In the genomic region with DNA sequence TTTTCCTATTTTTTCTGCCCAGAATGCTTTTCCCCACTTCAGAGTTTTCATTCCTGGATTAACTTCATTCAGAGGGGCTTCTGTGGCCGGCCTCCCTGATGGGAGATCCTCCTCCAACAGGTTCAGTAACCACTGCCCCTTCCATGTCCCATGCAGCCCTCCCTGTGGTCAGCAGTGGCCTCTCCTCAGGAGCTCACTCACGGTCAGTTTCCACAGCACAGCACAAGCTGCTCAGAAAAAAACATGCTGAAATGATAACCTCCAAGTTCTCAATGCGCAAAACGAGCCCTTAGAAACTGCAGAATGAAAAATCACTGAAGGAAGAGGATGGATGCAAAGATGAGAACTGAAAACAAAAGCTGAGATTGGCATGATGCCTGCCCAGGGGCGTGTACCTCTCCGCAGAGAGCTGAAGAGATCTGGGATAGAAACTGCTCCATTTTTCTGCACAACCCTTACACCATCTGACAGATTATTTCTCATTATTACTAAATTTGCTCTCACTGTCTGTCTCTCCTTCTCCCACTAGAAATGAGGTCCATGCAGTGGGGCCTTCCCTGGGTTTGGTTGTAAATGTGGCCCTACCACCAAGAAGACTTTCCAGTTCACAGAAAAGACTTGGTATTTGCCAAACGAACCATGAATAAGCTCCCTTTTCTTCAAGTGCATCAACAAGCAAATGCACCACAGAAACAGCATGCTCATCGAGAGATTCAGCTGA, we compare ENCODE assay signal across 15 cellular contexts.
"Had no signal": no experiment of that assay in that cellular context is flagged by ENCODE, and none has a peak within 500 bp of the region (broad histone marks: within the 10 kb centered on the region; RNA-seq: fewer than 3 reads in every experiment).

No MANE protein-coding gene starts in this region.

- H3K36me3 ChIP-seq: colonic mucosa, heart right ventricle, spleen, upper lobe of right lung had no signal

- DNase-seq: activated CD4-positive, alpha-beta T cell treated with anti-CD3 and anti-CD28 coated beads for 1 hour; activated CD4-positive, alpha-beta T cell treated with anti-CD3 and anti-CD28 coated beads, Interleukin-2, amount 50 U/mL, for 1 hour; activated naive CD4-positive, alpha-beta T cell treated with Interleukin-2 at 50 U/mL for 16 hours; activated naive CD8-positive, alpha-beta T cell treated with anti-CD3 and anti-CD28 coated beads for 36 hours; activated T-cell treated with anti-CD3 and anti-CD28 coated beads, Interleukin-2, amount 50 U/mL, for 48 hours; colonic mucosa; heart right ventricle; left colon; mesenchymal stem cell; spleen; stimulated activated CD4-positive, alpha-beta T cell treated with anti-CD3 and anti-CD28 coated beads, Interleukin-4, amount 100 ng/mL, for 24 hours; stimulated activated naive CD4-positive, alpha-beta T cell treated with Interleukin-2 at 50 U/mL for 16 hours; T-helper 9 cell; upper lobe of right lung had no signal

- ATAC-seq: heart right ventricle, left colon had no signal

- H3K27ac ChIP-seq: colonic mucosa, epithelial cell of prostate, heart right ventricle, spleen, upper lobe of right lung had no signal

- H3K27me3 ChIP-seq: colonic mucosa, spleen, upper lobe of right lung had no signal

- H3K4me1 ChIP-seq: colonic mucosa, heart right ventricle, spleen, upper lobe of right lung had no signal

- H3K9me3 ChIP-seq: colonic mucosa, upper lobe of right lung had no signal

- H3K4me3 ChIP-seq: colonic mucosa, heart right ventricle, spleen, upper lobe of right lung had no signal
